In the genomic region with DNA sequence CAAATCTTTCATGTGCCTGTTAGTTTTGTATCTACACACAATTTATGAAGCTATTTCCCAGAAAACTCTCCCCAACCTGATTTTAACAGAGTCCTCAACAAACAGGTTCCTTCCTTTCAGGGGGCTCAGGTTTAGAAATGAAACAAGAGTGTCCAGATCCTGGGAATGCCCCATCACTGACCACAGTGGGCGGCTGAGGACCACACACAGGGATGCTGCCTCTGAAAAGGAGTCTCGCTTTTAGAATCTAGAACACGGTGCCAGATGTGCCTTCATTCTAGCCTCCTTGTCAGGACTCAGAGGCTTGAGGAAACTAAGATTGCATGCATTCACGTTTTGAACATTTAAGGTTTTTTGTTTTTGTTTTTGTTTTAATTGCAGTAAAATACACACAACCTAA, we compare ENCODE assay signal across 22 cellular contexts.
A peak's percentile ranks its signal among the peaks of the same experiment; 100 is the strongest.
DNase-seq lines count a peak whose midpoint lies in the region; FAIRE-seq and TF ChIP-seq lines count a peak whose summit lies in the region.
"Had no signal": no experiment of that assay in that cellular context is flagged by ENCODE, and none has a peak within 500 bp of the region (broad histone marks: within the 10 kb centered on the region; RNA-seq: fewer than 3 reads in every experiment).

No MANE protein-coding gene starts in this region.

- H3K4me1 Mint-ChIP-seq in endodermal cell, result peaks cover 48% of the 10 kb centered on the region

- peak overlapping the region; percentile 86 for H3K4me2 ChIP-seq in OCI-LY3 (ENCODE audit: low read length)
- H3K4me2 ChIP-seq: BLaER1 had no signal

- no peaks in the 10 kb centered on the region for H4K20me1 ChIP-seq in OCI-LY3 (ENCODE audit: insufficient read depth, low read length)
- H4K20me1 ChIP-seq: BLaER1 had no signal

- WGBS in endodermal cell (ENCODE audit: insufficient coverage in 1 of 2, insufficient read length in 1 of 2), 2 experiments, result 7 to 24% methylated on average over 3 of the region's 4 CpGs

- peak overlapping the region; percentile 87 for H3K9ac ChIP-seq in OCI-LY3 (ENCODE audit: low read length)
- no peak overlapping the region for H3K9ac ChIP-seq in endodermal cell (ENCODE audit: extremely low read depth, low read length, poor library complexity, severe bottlenecking)
- no peak overlapping the region for H3K9ac ChIP-seq in iPS-20b (ENCODE audit: low read depth, low read length)
- H3K9ac ChIP-seq: BLaER1, GM23248 had no signal

- H3K9me3 ChIP-seq in HEK293 (ENCODE audit: control insufficient read depth, insufficient read depth, low read depth, low read length), result no peaks in the 10 kb centered on the region
- no peaks in the 10 kb centered on the region for H3K9me3 ChIP-seq in OCI-LY3 (ENCODE audit: insufficient read depth, low read length)
- H3K9me3 ChIP-seq in endodermal cell (ENCODE audit: control insufficient read depth, low read length), result no peaks in the 10 kb centered on the region
- H3K9me3 ChIP-seq in iPS-20b (ENCODE audit: insufficient read depth, low read depth, low read length), result no peaks in the 10 kb centered on the region
- H3K9me3 ChIP-seq: BLaER1, MG63 had no signal

- H3K36me3 Mint-ChIP-seq in endodermal cell (ENCODE audit: low read depth), result no peaks in the 10 kb centered on the region
- H3K36me3 Mint-ChIP-seq: CD4-positive, CD25-positive, alpha-beta regulatory T cell had no signal

- CTCF ChIA-PET in HEK293 (lab: Yijun Ruan, JAX), result interaction anchor here (0.5 to 0.9 kb wide), 3 partner anchors 42 to 395 kb away, joined by 3 to 5 read pairs (median 4); no protein-coding TSS in a partner anchor

- H3K4me3 ChIP-seq in HEK293 (ENCODE audit: low read depth, low read length) (no peak overlapping the region), OCI-LY3 (ENCODE audit: low read length) (no peak overlapping the region), endodermal cell (ENCODE audit: low read length) (peak overlapping the region; percentile 48), iPS-20b (ENCODE audit: low read length) (peak overlapping the region; percentile 63; the same call in 1 of the 2 replicates)
- H3K4me3 ChIP-seq: BLaER1, GM23248, K562, MG63, SK-N-MC had no signal

- H3K27me3 Mint-ChIP-seq in endodermal cell (ENCODE audit: insufficient read depth), result peaks cover 96% of the 10 kb centered on the region
- H3K27me3 Mint-ChIP-seq: CD4-positive, CD25-positive, alpha-beta regulatory T cell had no signal

- no peak for DNase-seq in endodermal cell
- no peak for DNase-seq in RCC 7860 (ENCODE audit: low spot score)
- DNase-seq in activated CD4-positive, alpha-beta T cell treated with anti-CD3 and anti-CD28 coated beads, Interleukin-2, amount 50 U/mL, for 48 hours, result no peak
- no peak for DNase-seq in NCI-H446 treated with DMSO at 0.1 percent for 48 hours (lab: John Stamatoyannopoulos, UW)
- DNase-seq in NCI-H345 treated with DMSO at 0.1 percent for 48 hours (lab: John Stamatoyannopoulos, UW; ENCODE audit: unreplicated experiment), result no peak
- DNase-seq: CD4-positive, CD25-positive, alpha-beta regulatory T cell; GM23248; HCEC 1CT; MG63; NCI-H1694; NCI-H2029 treated with DMSO at 0.1 percent for 48 hours; NCI-H510A; SHP77 treated with DMSO at 0.1 percent for 48 hours had no signal

- no peak for FAIRE-seq in RCC 7860 (lab: Jason Lieb, UNC)
- FAIRE-seq: A204.1, G401.6, HepG2, K562 had no signal

- H3K9me3 Mint-ChIP-seq in endodermal cell, result no peaks in the 10 kb centered on the region
- H3K9me3 Mint-ChIP-seq: CD4-positive, CD25-positive, alpha-beta regulatory T cell had no signal

- H3K79me2 ChIP-seq in OCI-LY3 (ENCODE audit: low read length), result no peaks in the 10 kb centered on the region

- no peak overlapping the region for H2AFZ ChIP-seq in OCI-LY3 (ENCODE audit: low read depth, low read length)
- H2AFZ ChIP-seq: GM23248 had no signal

- H3K4me3 Mint-ChIP-seq in endodermal cell, result no peak overlapping the region
- H3K4me3 Mint-ChIP-seq: CD4-positive, CD25-positive, alpha-beta regulatory T cell had no signal

- H3K4me1 ChIP-seq in HEK293 (ENCODE audit: control insufficient read depth, insufficient read depth, low read length) (0 out of 2 replicates have a peak, but pooled peaks cover 5% of the 10 kb centered on the region), OCI-LY3 (ENCODE audit: low read length) (peaks cover 95% of the 10 kb centered on the region), endodermal cell (ENCODE audit: control insufficient read depth, insufficient read depth, low read length) (peaks cover 7% of the 10 kb centered on the region), iPS-20b (ENCODE audit: insufficient read depth, low read length) (peaks cover 55% of the 10 kb centered on the region)
- H3K4me1 ChIP-seq: BLaER1 had no signal

- H3K27me3 ChIP-seq in OCI-LY3 (ENCODE audit: low read depth, low read length) (no peaks in the 10 kb centered on the region), endodermal cell (ENCODE audit: control insufficient read depth, insufficient read depth, low read length, poor library complexity, severe bottlenecking) (peaks cover 93% of the 10 kb centered on the region), iPS-20b (ENCODE audit: insufficient read depth, low read length) (peaks cover 43% of the 10 kb centered on the region)
- H3K27me3 ChIP-seq: BLaER1, MG63 had no signal

- no peak overlapping the region for H3K27ac Mint-ChIP-seq in endodermal cell

- POLR2A ChIA-PET in HEK293 (lab: Yijun Ruan, JAX), result no interaction called here

- H3K36me3 ChIP-seq in HEK293 (ENCODE audit: control insufficient read depth in 2 of 2, insufficient read depth in 1 of 2, low read length in 2 of 2), result no peaks in the 10 kb centered on the region
- no peaks in the 10 kb centered on the region for H3K36me3 ChIP-seq in OCI-LY3 (replicated peaks; ENCODE audit: low read depth, low read length)
- H3K36me3 ChIP-seq in endodermal cell (ENCODE audit: control insufficient read depth, insufficient read depth, low read length), result no peaks in the 10 kb centered on the region
- no peaks in the 10 kb centered on the region for H3K36me3 ChIP-seq in iPS-20b (ENCODE audit: insufficient read depth, low read depth, low read length)
- H3K36me3 ChIP-seq: BLaER1, MG63 had no signal

- TF ChIP-seq CTCF in HEK293 (tag by site-specific recombination; IDR thresholded peaks at IDR 0.05) (no peak), OCI-LY3 (IDR thresholded peaks at IDR 0.05; ENCODE audit: low read depth, low read length) (no peak), endodermal cell (conservative IDR thresholded peaks at IDR 0.05) (no peak)

- H3K27ac ChIP-seq in HEK293 (ENCODE audit: extremely low read depth, low read depth, low read length), result no peak overlapping the region
- peak overlapping the region; percentile 99 for H3K27ac ChIP-seq in OCI-LY3 (ENCODE audit: low read length)
- no peak overlapping the region for H3K27ac ChIP-seq in endodermal cell (ENCODE audit: low read depth, low read length)
- no peak overlapping the region for H3K27ac ChIP-seq in iPS-20b (ENCODE audit: low read length)
- H3K27ac ChIP-seq: BLaER1, GM23248, SK-N-MC had no signal

TF ChIP-seq in HEK293, 187 proteins besides CTCF, POLR2A, EP300 and RAD21:
- TF ChIP-seq ZNF791 (tag by site-specific recombination; IDR thresholded peaks at IDR 0.05) (no peak), ZNF548 (tag by site-specific recombination; IDR thresholded peaks at IDR 0.05) (no peak), ZNF423 (tag by site-specific recombination; IDR thresholded peaks at IDR 0.05) (no peak), ZBTB20 (tag by site-specific recombination; IDR thresholded peaks at IDR 0.05) (no peak), ZNF585B (tag by site-specific recombination; IDR thresholded peaks at IDR 0.05) (0 out of 2 replicates have a peak, but pooled peaks have one; percentile 13), ZNF830 (tag by site-specific recombination; IDR thresholded peaks at IDR 0.05; ENCODE audit: low read depth) (no peak)
- TF ChIP-seq, protein P1, sequence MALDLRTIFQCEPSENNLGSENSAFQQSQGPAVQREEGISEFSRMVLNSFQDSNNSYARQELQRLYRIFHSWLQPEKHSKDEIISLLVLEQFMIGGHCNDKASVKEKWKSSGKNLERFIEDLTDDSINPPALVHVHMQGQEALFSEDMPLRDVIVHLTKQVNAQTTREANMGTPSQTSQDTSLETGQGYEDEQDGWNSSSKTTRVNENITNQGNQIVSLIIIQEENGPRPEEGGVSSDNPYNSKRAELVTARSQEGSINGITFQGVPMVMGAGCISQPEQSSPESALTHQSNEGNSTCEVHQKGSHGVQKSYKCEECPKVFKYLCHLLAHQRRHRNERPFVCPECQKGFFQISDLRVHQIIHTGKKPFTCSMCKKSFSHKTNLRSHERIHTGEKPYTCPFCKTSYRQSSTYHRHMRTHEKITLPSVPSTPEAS (tag by site-specific recombination; IDR thresholded peaks at IDR 0.05), result no peak

Comparison
In these comparisons a context has a peak if more than half of its experiments do, and no peak if none do; other contexts are left out.
1. H3K4me3 ChIP-seq: peak in endodermal cell (single experiment) and iPS-20b (single experiment); none in HEK293 (single experiment) and OCI-LY3 (single experiment).